In genomic region chr6:166999845-167000253, GRCh38 we compare ENCODE assay signal across 8 cellular contexts. TPM values are rescaled to one million over a fixed set of nuclear protein-coding genes. Genes with fewer than 3 reads are reported as not detected.
DNase-seq lines count a peak whose midpoint lies in the region; ATAC-seq and TF ChIP-seq lines count a peak whose summit lies in the region.

No MANE protein-coding gene starts in this region.

- H3K36me3 ChIP-seq in SJSA1: peaks cover 72% of the 10 kb centered on the region

- ATAC-seq in sciatic nerve: no peak

- H3K9me3 ChIP-seq in SJSA1 (replicated peaks): no peaks in the 10 kb centered on the region

- H3K27me3 ChIP-seq in SJSA1 (replicated peaks): no peaks in the 10 kb centered on the region

- peak; percentile 43 for DNase-seq in NCI-H146 treated with DMSO at 0.1 percent for 48 hours (lab: John Stamatoyannopoulos, UW; ENCODE audit: unreplicated experiment)
- no peak for DNase-seq in NCI-H146 (lab: John Stamatoyannopoulos, UW)
- no peak for DNase-seq in SJSA1 (ENCODE audit: low read depth in 1 of 2, low spot score in 2 of 2)
- no peak for DNase-seq in fibroblast of mammary gland (ENCODE audit: low read depth)
- DNase-seq in pons (ENCODE audit: low spot score): peak; percentile 9
- DNase-seq in effector CD4-positive, alpha-beta T cell: no peak
- no peak for DNase-seq in stimulated activated CD4-positive, alpha-beta T cell treated with anti-CD3 and anti-CD28 coated beads, Interleukin-4, amount 100 ng/mL, for 1 hour
- DNase-seq in sciatic nerve (ENCODE audit: low spot score): no peak

- intact Hi-C loops in sciatic nerve (cut with DNase I): no loop called here

- H3K4me3 ChIP-seq in SJSA1 (peak overlapping the region; percentile 85), fibroblast of mammary gland (ENCODE audit: control insufficient read depth, low read depth, low read length) (peak overlapping the region; percentile 78)

- H3K27ac ChIP-seq in SJSA1: peak overlapping the region; percentile 73

- H3K4me1 ChIP-seq in SJSA1 (replicated peaks): peaks cover 13% of the 10 kb centered on the region

- TF ChIP-seq CTCF in fibroblast of mammary gland (conservative IDR thresholded peaks at IDR 0.05; ENCODE audit: control insufficient read depth, insufficient read depth, low read depth, low read length): no peak

RNA-seq across cellular contexts. Expression of gene CEP43, which starts 0.7 kb away (rescaled TPM):
- total RNA-seq in SJSA1 (2014; rRNA removed; shearing (Covaris generic)): 33.0 and 35.1 TPM in 2 replicates
- total RNA-seq in sciatic nerve: 18.8 TPM

RNA-seq across cellular contexts. Expression of gene RNASET2, which starts 43.5 kb away (rescaled TPM):
- total RNA-seq in SJSA1 (2014; rRNA removed; shearing (Covaris generic)): 19.6 and 30.4 TPM in 2 replicates
- 70.4 TPM for total RNA-seq in sciatic nerve

Comparison
In these comparisons a context has a peak if more than half of its experiments do, and no peak if none do; other contexts are left out.
1. DNase-seq: peak in NCI-H146 treated with DMSO at 0.1 percent for 48 hours (single experiment) and pons (single experiment); none in NCI-H146 (single experiment), SJSA1 (0 of 2), fibroblast of mammary gland (single experiment), effector CD4-positive, alpha-beta T cell (single experiment), stimulated activated CD4-positive, alpha-beta T cell treated with anti-CD3 and anti-CD28 coated beads, Interleukin-4, amount 100 ng/mL, for 1 hour (single experiment) and sciatic nerve (single experiment).